In genomic region chr17:58317421-58318064, GRCh38 we compare ENCODE assay signal across 8 cellular contexts. TPM values are rescaled to one million over a fixed set of nuclear protein-coding genes. Genes with fewer than 3 reads are reported as not detected.
DNase-seq lines count a peak whose midpoint lies in the region; ATAC-seq and TF ChIP-seq lines count a peak whose summit lies in the region.

No MANE protein-coding gene starts in this region.

- no peak overlapping the region; the same call in 1 of the 2 replicates for H3K9ac ChIP-seq in SU-DHL-6 (ENCODE audit: low read length)

- in situ Hi-C loops in KBM-7 (cut with MboI; ENCODE audit: low pct_unique_long_range_greater_than_20kb, low sequenced_read_pairs): no loop called here

- H4K20me1 ChIP-seq in SU-DHL-6 (ENCODE audit: low read depth, low read length): no peaks in the 10 kb centered on the region

- WGBS in adrenal gland, 4 donors: 26 to 29% (median 28%) methylated on average over 4 to 5 of the region's 5 CpGs

- no peaks in the 10 kb centered on the region for H3F3A ChIP-seq in SU-DHL-6 (ENCODE audit: insufficient read depth)

- TF ChIP-seq CTCF in SU-DHL-6 (IDR thresholded peaks at IDR 0.05; ENCODE audit: insufficient read depth, low read length, poor library complexity, severe bottlenecking) (peak; percentile 85), adrenal gland (IDR thresholded peaks at IDR 0.05) (peak; percentile 38 to 77 (median 67))

- no peak for ATAC-seq in GM19324 (IDR thresholded peaks at IDR 0.05; ENCODE audit: low FRiP score, unreplicated experiment)

- no peaks in the 10 kb centered on the region for H3K27me3 ChIP-seq in SU-DHL-6 (ENCODE audit: low read length)
- H3K27me3 ChIP-seq in adrenal gland: no peaks in the 10 kb centered on the region

- intact Hi-C loops in adrenal gland (cut with DNase I): loop anchor here in 1 of 2 donors (5.0 kb wide), 1 partner anchor 130 kb away; no protein-coding TSS in a partner anchor

- no peak for TF ChIP-seq POLR2A in adrenal gland (IDR thresholded peaks at IDR 0.05)

- H3K27ac ChIP-seq in SU-DHL-6 (ENCODE audit: low read depth, low read length): no peak overlapping the region
- no peak overlapping the region for H3K27ac ChIP-seq in adrenal gland

- no peak overlapping the region for H3K4me2 ChIP-seq in SU-DHL-6 (ENCODE audit: low read depth, low read length, poor library complexity, severe bottlenecking)

- no peak overlapping the region for H2AFZ ChIP-seq in SU-DHL-6 (ENCODE audit: low read depth, low read length, severe bottlenecking)

- H3K36me3 ChIP-seq in SU-DHL-6 (ENCODE audit: low read length) (no peaks in the 10 kb centered on the region), adrenal gland (replicated peaks in 1 of 2) (no peaks in the 10 kb centered on the region)

- no peaks in the 10 kb centered on the region for H3K79me2 ChIP-seq in SU-DHL-6 (ENCODE audit: insufficient read depth, low read length)

- DNase-seq in CD1c-positive myeloid dendritic cell (ENCODE audit: extremely low spot score) (peak; percentile 70), GM19238 (ENCODE audit: insufficient read length, low spot score) (peak; percentile 81), KBM-7 (peak; percentile 49), adrenal gland (peak; percentile 40 to 74 (median 64)), islet precursor cell (peak; percentile 93)
- peak in 2 of 3 donors; percentile 56 to 65 for DNase-seq in stimulated activated CD4-positive, alpha-beta T cell treated with anti-CD3 and anti-CD28 coated beads, TNF-alpha, amount 100 ng/mL, for 1 hour (ENCODE audit: low read depth in 3 of 3, low spot score in 1 of 3)

- no peaks in the 10 kb centered on the region for H3K9me2 ChIP-seq in SU-DHL-6 (replicated peaks; ENCODE audit: insufficient read depth, low read length)

- H3K9me3 ChIP-seq in SU-DHL-6 (ENCODE audit: insufficient read depth, low read length) (no peaks in the 10 kb centered on the region), adrenal gland (replicated peaks in 1 of 3) (no peaks in the 10 kb centered on the region)

- H3K4me3 ChIP-seq in SU-DHL-6 (ENCODE audit: insufficient read depth, low read length, poor library complexity, severe bottlenecking) (no peak overlapping the region), adrenal gland (no peak overlapping the region)

- no peaks in the 10 kb centered on the region for H3K4me1 ChIP-seq in adrenal gland (replicated peaks in 1 of 2)

RNA-seq across cellular contexts. Expression of gene TSPOAP1, which starts 11.1 kb away (rescaled TPM):
- total RNA-seq in adrenal gland: 10 to 100 TPM in 7 of 8 donors, 1 to 10 TPM in 1; 7.1 to 57.8 (median 22.3) TPM
- 100 to 1,000 TPM in 1 of 3 donors, 10 to 100 TPM in 1, 1 to 10 TPM in 1; 4.7 to 140 (median 96.6) TPM for polyA plus RNA-seq in adrenal gland

RNA-seq across cellular contexts. Expression of gene SUPT4H1, which starts 34.5 kb away (rescaled TPM):
- total RNA-seq in adrenal gland: 100 to 1,000 TPM in 2 of 8 donors, 10 to 100 TPM in 6; 65.5 to 118 (median 90.3) TPM
- 100 to 1,000 TPM in 1 of 3 donors, 10 to 100 TPM in 2; 58.6 to 178 (median 60.8) TPM for polyA plus RNA-seq in adrenal gland

RNA-seq across cellular contexts. Expression of gene MPO, which starts 36.8 kb away (rescaled TPM):
- under 1 TPM in 6 of 8 donors, not detected in 2; 0.19 to 0.79 (median 0.38) TPM for total RNA-seq in adrenal gland
- under 1 TPM in 2 of 3 donors, not detected in 1; 0.13 to 0.24 TPM for polyA plus RNA-seq in adrenal gland
